8 cellular contexts compared by ENCODE assay signal in the genomic region with DNA sequence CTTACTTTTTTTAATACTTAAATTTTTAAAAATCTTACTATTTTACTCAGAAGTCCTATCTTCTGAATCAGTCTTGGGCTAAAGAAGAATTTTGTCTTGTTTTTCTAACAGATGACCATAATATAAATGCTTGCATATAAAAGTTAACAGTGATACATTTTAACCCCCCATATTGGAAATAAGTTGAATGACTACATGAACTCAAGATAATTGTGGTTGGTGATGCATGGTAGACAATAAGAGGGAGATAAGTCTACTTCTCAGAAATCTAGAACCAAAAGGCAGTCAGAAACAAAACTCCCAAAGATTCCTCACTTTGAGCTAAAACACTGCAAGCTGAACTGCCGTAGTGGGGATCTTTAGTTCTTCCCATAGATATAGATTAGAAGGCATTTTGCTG.
"Had no signal": no experiment of that assay in that cellular context is flagged by ENCODE, and none has a peak within 500 bp of the region (broad histone marks: within the 10 kb centered on the region; RNA-seq: fewer than 3 reads in every experiment).

No MANE protein-coding gene starts in this region.

- H3K4me2 ChIP-seq: GM23338 had no signal

- DNase-seq: H9, HCEC 1CT, IMR-90, KG1 had no signal

- H3K4me3 ChIP-seq: GM23338, K562 had no signal

- FAIRE-seq: H1, HTR-8/SVneo, K562 had no signal

- H2AFZ ChIP-seq: GM23338 had no signal

- ATAC-seq: GM23338, K562 had no signal
